In genomic region chr4:79255793-79256192, GRCh38 we compare ENCODE assay signal across 25 cellular contexts.
"Had no signal": no experiment of that assay in that cellular context is flagged by ENCODE, and none has a peak within 500 bp of the region (broad histone marks: within the 10 kb centered on the region; RNA-seq: fewer than 3 reads in every experiment).

No MANE protein-coding gene starts in this region.

- H3K4me3 Mint-ChIP-seq: activated naive CD8-positive, alpha-beta T cell treated with anti-CD3 and anti-CD28 coated beads for 36 hours; activated T-cell treated with anti-CD3 and anti-CD28 coated beads, Interleukin-2, amount 50 U/mL, for 24 hours; activated T-helper 17 cell treated with anti-CD3 and anti-CD28 coated beads, Interleukin-2, amount 50 U/mL, for 72 hours; central memory CD8-positive, alpha-beta T cell; naive B cell; stimulated activated effector memory CD8-positive, alpha-beta T cell treated with anti-CD3 and anti-CD28 coated beads, Interleukin-12 subunit alpha, Interleukin-12 subunit beta, amount 100 ng/mL, for 72 hours; stimulated activated naive CD8-positive, alpha-beta T cell treated with anti-CD3 and anti-CD28 coated beads, Interleukin-15, amount 100 ng/mL, for 72 hours had no signal

- H3K36me3 Mint-ChIP-seq: activated naive CD8-positive, alpha-beta T cell treated with anti-CD3 and anti-CD28 coated beads for 36 hours; naive B cell; stimulated activated effector memory CD8-positive, alpha-beta T cell treated with anti-CD3 and anti-CD28 coated beads, Interleukin-12 subunit alpha, Interleukin-12 subunit beta, amount 100 ng/mL, for 72 hours had no signal

- H3K9me3 ChIP-seq: esophagus squamous epithelium, gastrocnemius medialis, lower lobe of right lung, uterus had no signal

- ATAC-seq: activated T-helper 17 cell treated with anti-CD3 and anti-CD28 coated beads, Interleukin-2, amount 50 U/mL, for 72 hours; gastrocnemius medialis; left colon; lower lobe of right lung; sciatic nerve; stimulated activated effector memory CD8-positive, alpha-beta T cell treated with anti-CD3 and anti-CD28 coated beads, Interleukin-12 subunit alpha, Interleukin-12 subunit beta, amount 100 ng/mL, for 72 hours; stimulated activated naive CD8-positive, alpha-beta T cell treated with anti-CD3 and anti-CD28 coated beads, Interleukin-15, amount 100 ng/mL, for 72 hours had no signal

- H3K9me3 Mint-ChIP-seq: activated naive CD8-positive, alpha-beta T cell treated with anti-CD3 and anti-CD28 coated beads for 36 hours; activated T-cell treated with anti-CD3 and anti-CD28 coated beads, Interleukin-2, amount 50 U/mL, for 24 hours; activated T-helper 17 cell treated with anti-CD3 and anti-CD28 coated beads, Interleukin-2, amount 50 U/mL, for 72 hours; central memory CD8-positive, alpha-beta T cell; stimulated activated naive CD8-positive, alpha-beta T cell treated with anti-CD3 and anti-CD28 coated beads, Interleukin-15, amount 100 ng/mL, for 72 hours had no signal

- H3K27ac ChIP-seq: breast epithelium, esophagus squamous epithelium, gastrocnemius medialis, lower lobe of right lung, suprapubic skin, uterus had no signal

- H3K4me3 ChIP-seq: breast epithelium, esophagus squamous epithelium, gastrocnemius medialis, lower lobe of right lung, suprapubic skin, uterus had no signal

- H3K36me3 ChIP-seq: breast epithelium, esophagus squamous epithelium, gastrocnemius medialis, lower lobe of right lung, suprapubic skin, uterus had no signal

- H3K4me1 Mint-ChIP-seq: activated naive CD8-positive, alpha-beta T cell treated with anti-CD3 and anti-CD28 coated beads for 36 hours; activated T-helper 17 cell treated with anti-CD3 and anti-CD28 coated beads, Interleukin-2, amount 50 U/mL, for 72 hours; central memory CD8-positive, alpha-beta T cell; naive B cell; stimulated activated effector memory CD8-positive, alpha-beta T cell treated with anti-CD3 and anti-CD28 coated beads, Interleukin-12 subunit alpha, Interleukin-12 subunit beta, amount 100 ng/mL, for 72 hours; stimulated activated naive CD8-positive, alpha-beta T cell treated with anti-CD3 and anti-CD28 coated beads, Interleukin-15, amount 100 ng/mL, for 72 hours had no signal

- H3K27me3 Mint-ChIP-seq: activated T-cell treated with anti-CD3 and anti-CD28 coated beads, Interleukin-2, amount 50 U/mL, for 24 hours; activated T-helper 17 cell treated with anti-CD3 and anti-CD28 coated beads, Interleukin-2, amount 50 U/mL, for 72 hours; central memory CD8-positive, alpha-beta T cell; stimulated activated naive CD8-positive, alpha-beta T cell treated with anti-CD3 and anti-CD28 coated beads, Interleukin-15, amount 100 ng/mL, for 72 hours had no signal

- DNase-seq: activated CD4-positive, alpha-beta T cell treated with anti-CD3 and anti-CD28 coated beads, Interleukin-2, amount 50 U/mL, for 4 hours; activated CD8-positive, alpha-beta memory T cell treated with anti-CD3 and anti-CD28 coated beads for 24 hours; activated CD8-positive, alpha-beta memory T cell treated with anti-CD3 and anti-CD28 coated beads, Interleukin-2, amount 50 U/mL, for 4 hours; activated naive CD4-positive, alpha-beta T cell treated with Interleukin-2 at 50 U/mL for 16 hours; activated naive CD8-positive, alpha-beta T cell treated with anti-CD3 and anti-CD28 coated beads for 36 hours; activated T-cell treated with anti-CD3 and anti-CD28 coated beads, Interleukin-2, amount 50 U/mL, for 24 hours; esophagus squamous epithelium; gastrocnemius medialis; hippocampal formation; islet precursor cell; left colon; lower lobe of right lung; naive B cell; small intestine; stimulated activated CD4-positive, alpha-beta T cell treated with anti-CD3 and anti-CD28 coated beads, Interleukin-2, amount 100 ng/mL, for 24 hours; stimulated activated naive CD8-positive, alpha-beta T cell treated with anti-CD3 and anti-CD28 coated beads, Interleukin-15, amount 100 ng/mL, for 72 hours; T-helper 9 cell; trophoblast cell; uterus had no signal

- H3K27me3 ChIP-seq: breast epithelium, esophagus squamous epithelium, gastrocnemius medialis, suprapubic skin, uterus had no signal

- H3K4me1 ChIP-seq: breast epithelium, esophagus squamous epithelium, gastrocnemius medialis, lower lobe of right lung, suprapubic skin, uterus had no signal

- H3K27ac Mint-ChIP-seq: activated naive CD8-positive, alpha-beta T cell treated with anti-CD3 and anti-CD28 coated beads for 36 hours; activated T-cell treated with anti-CD3 and anti-CD28 coated beads, Interleukin-2, amount 50 U/mL, for 24 hours; activated T-helper 17 cell treated with anti-CD3 and anti-CD28 coated beads, Interleukin-2, amount 50 U/mL, for 72 hours; naive B cell; stimulated activated effector memory CD8-positive, alpha-beta T cell treated with anti-CD3 and anti-CD28 coated beads, Interleukin-12 subunit alpha, Interleukin-12 subunit beta, amount 100 ng/mL, for 72 hours; stimulated activated naive CD8-positive, alpha-beta T cell treated with anti-CD3 and anti-CD28 coated beads, Interleukin-15, amount 100 ng/mL, for 72 hours had no signal
